ENCODE assay signal across 1 cellular context in the genomic region with DNA sequence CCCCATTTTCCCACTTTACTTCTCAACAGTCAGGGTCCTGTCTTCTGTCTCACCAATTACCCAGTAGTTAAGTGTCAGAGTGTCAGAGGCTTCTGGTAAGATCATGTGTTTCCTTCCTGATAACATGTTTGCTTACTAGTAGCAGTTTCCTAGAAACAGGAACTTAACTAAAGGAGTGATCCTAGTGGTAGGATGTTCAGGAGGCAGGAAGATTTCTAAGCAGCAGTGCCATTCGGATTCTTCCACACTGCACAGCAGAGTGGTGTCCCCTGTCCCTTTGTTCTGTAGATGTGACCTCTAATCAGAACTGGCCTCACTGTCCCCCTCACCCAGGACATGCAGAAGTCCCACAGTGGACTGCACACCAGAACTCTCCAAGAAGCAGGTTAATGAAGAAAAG.
TF ChIP-seq lines count a peak whose summit lies in the region.

No MANE protein-coding gene starts in this region.

TF ChIP-seq in WTC11, 78 proteins besides CTCF, POLR2A, EP300 and RAD21 (continued from another document):
- TF ChIP-seq PREB (CRISPR knock-in tag; IDR thresholded peaks at IDR 0.05; ENCODE audit: borderline replicate concordance) (no peak), RELA (CRISPR knock-in tag; IDR thresholded peaks at IDR 0.05; ENCODE audit: borderline replicate concordance) (no peak), HMGA2 (CRISPR knock-in tag; IDR thresholded peaks at IDR 0.05) (no peak)
- TF ChIP-seq, protein P1, sequence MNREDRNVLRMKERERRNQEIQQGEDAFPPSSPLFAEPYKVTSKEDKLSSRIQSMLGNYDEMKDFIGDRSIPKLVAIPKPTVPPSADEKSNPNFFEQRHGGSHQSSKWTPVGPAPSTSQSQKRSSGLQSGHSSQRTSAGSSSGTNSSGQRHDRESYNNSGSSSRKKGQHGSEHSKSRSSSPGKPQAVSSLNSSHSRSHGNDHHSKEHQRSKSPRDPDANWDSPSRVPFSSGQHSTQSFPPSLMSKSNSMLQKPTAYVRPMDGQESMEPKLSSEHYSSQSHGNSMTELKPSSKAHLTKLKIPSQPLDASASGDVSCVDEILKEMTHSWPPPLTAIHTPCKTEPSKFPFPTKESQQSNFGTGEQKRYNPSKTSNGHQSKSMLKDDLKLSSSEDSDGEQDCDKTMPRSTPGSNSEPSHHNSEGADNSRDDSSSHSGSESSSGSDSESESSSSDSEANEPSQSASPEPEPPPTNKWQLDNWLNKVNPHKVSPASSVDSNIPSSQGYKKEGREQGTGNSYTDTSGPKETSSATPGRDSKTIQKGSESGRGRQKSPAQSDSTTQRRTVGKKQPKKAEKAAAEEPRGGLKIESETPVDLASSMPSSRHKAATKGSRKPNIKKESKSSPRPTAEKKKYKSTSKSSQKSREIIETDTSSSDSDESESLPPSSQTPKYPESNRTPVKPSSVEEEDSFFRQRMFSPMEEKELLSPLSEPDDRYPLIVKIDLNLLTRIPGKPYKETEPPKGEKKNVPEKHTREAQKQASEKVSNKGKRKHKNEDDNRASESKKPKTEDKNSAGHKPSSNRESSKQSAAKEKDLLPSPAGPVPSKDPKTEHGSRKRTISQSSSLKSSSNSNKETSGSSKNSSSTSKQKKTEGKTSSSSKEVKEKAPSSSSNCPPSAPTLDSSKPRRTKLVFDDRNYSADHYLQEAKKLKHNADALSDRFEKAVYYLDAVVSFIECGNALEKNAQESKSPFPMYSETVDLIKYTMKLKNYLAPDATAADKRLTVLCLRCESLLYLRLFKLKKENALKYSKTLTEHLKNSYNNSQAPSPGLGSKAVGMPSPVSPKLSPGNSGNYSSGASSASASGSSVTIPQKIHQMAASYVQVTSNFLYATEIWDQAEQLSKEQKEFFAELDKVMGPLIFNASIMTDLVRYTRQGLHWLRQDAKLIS (CRISPR knock-in tag; IDR thresholded peaks at IDR 0.05; ENCODE audit: borderline replicate concordance): no peak
